In genomic region chr7:138398857-138399256, GRCh38 we compare ENCODE assay signal across 33 cellular contexts.
A peak's percentile ranks its signal among the peaks of the same experiment; 100 is the strongest.
DNase-seq lines count a peak whose midpoint lies in the region; ATAC-seq, FAIRE-seq and TF ChIP-seq lines count a peak whose summit lies in the region.
"Had no signal": no experiment of that assay in that cellular context is flagged by ENCODE, and none has a peak within 500 bp of the region (broad histone marks: within the 10 kb centered on the region; RNA-seq: fewer than 3 reads in every experiment).

No MANE protein-coding gene starts in this region.

- H3K9me3 ChIP-seq in HepG2 (ENCODE audit: low read length) (no peaks in the 10 kb centered on the region), right lobe of liver (no peaks in the 10 kb centered on the region), trophoblast cell (ENCODE audit: insufficient read depth, low read depth, low read length) (no peaks in the 10 kb centered on the region)
- H3K9me3 ChIP-seq: A549, BE2C had no signal

- H3K27me3 ChIP-seq in HepG2 (ENCODE audit: control insufficient read depth in 1 of 2, insufficient read depth in 2 of 2, low read length in 2 of 2) (no peaks in the 10 kb centered on the region), right lobe of liver (no peaks in the 10 kb centered on the region), trophoblast cell (ENCODE audit: insufficient read depth, low read length) (no peaks in the 10 kb centered on the region)
- H3K27me3 ChIP-seq: BE2C; BLaER1; BLaER1 treated with 17β-estradiol and CSF1 and Interleukin-3, amounts not matched to agents 10 nM and 100 nM had no signal

- H2BK5ac ChIP-seq in trophoblast cell (ENCODE audit: low read depth, low read length, poor library complexity): no peak overlapping the region

- H2AFZ ChIP-seq in HepG2 (ENCODE audit: low read length) (no peak overlapping the region), trophoblast cell (ENCODE audit: insufficient read depth, low read length, poor library complexity) (no peak overlapping the region)

- CTCF ChIA-PET in HepG2 (lab: Yijun Ruan, JAX; ENCODE audit: low intra/inter-chr PET ratio, low total read pairs): no interaction called here

- no TSS peak for BruUV-seq in HepG2 (replicated peaks; lab: Mats Ljungman, UMichigan)

- no peak for TF ChIP-seq EP300 in HepG2 (IDR thresholded peaks at IDR 0.05; ENCODE audit: low read depth in 2 of 2, low read length in 2 of 2)
- TF ChIP-seq EP300 in HepG2 (CRISPR knock-in tag; IDR thresholded peaks at IDR 0.05; ENCODE audit: borderline replicate concordance): no peak

- H3K27me3 Mint-ChIP-seq in activated T-cell treated with anti-CD3 and anti-CD28 coated beads, Interleukin-2, amount 50 U/mL, for 72 hours (ENCODE audit: low read depth): no peaks in the 10 kb centered on the region
- H3K27me3 Mint-ChIP-seq: B cell; CD4-positive, alpha-beta memory T cell; CD4-positive, alpha-beta T cell had no signal

- no peak overlapping the region for H2BK120ac ChIP-seq in trophoblast cell (ENCODE audit: insufficient read depth, low read length, poor library complexity)

- no peak overlapping the region for H4K12ac ChIP-seq in trophoblast cell (ENCODE audit: low read depth, low read length)

- peak overlapping the region; percentile 51 for H3K14ac ChIP-seq in trophoblast cell (ENCODE audit: low read length)

- DNase-seq in HepG2 (ENCODE audit: low spot score) (no peak), right lobe of liver (no peak), trophoblast cell (no peak)
- DNase-seq in activated T-cell treated with anti-CD3 and anti-CD28 coated beads, Interleukin-2, amount 50 U/mL, for 72 hours: no peak
- DNase-seq: 8988T; ACHN; AML-193; BE2C; C1 segment of cervical spinal cord; Caco-2; Calu3; CD4-positive, alpha-beta memory T cell; CD4-positive, alpha-beta T cell; CD4-positive, CD25-positive, alpha-beta regulatory T cell; CD8-positive, alpha-beta memory T cell; CD8-positive, alpha-beta T cell; COR-L47; DMS 273 treated with DMSO at 0.1 percent for 48 hours; DMS153; DMS53; DMS79; DMS79 treated with DMSO at 0.1 percent for 48 hours; DND-41; EL had no signal

- POLR2A ChIA-PET in HepG2 (lab: Yijun Ruan, JAX): interaction anchor here (0.7 to 1.8 kb wide), 2 partner anchors 10 to 59 kb away, joined by 5 to 7 read pairs; no protein-coding TSS in a partner anchor

- H3K4ac ChIP-seq in trophoblast cell (ENCODE audit: low read depth, low read length): no peak overlapping the region

- no peak overlapping the region for H2BK12ac ChIP-seq in trophoblast cell (ENCODE audit: low read length)

- H2AK5ac ChIP-seq in trophoblast cell (ENCODE audit: low read length): no peak overlapping the region

- intact Hi-C loops in HepG2 (cut with micrococcal nuclease; ENCODE audit: unreplicated experiment): no loop called here
- intact Hi-C loops in right lobe of liver (cut with DNase I): no loop called here

- H3K36me3 ChIP-seq in HepG2 (replicated peaks in 1 of 2; ENCODE audit: control insufficient read depth in 1 of 2, insufficient read depth in 2 of 2, low read length in 2 of 2) (no peaks in the 10 kb centered on the region), right lobe of liver (no peaks in the 10 kb centered on the region), trophoblast cell (ENCODE audit: control insufficient read depth in 1 of 2, insufficient read depth in 2 of 2, low read length in 2 of 2) (no peaks in the 10 kb centered on the region)
- H3K36me3 ChIP-seq: BE2C; BLaER1; BLaER1 treated with 17β-estradiol and CSF1 and Interleukin-3, amounts not matched to agents 10 nM and 100 nM had no signal

- peaks cover 71% of the 10 kb centered on the region for H3K4me1 ChIP-seq in HepG2 (ENCODE audit: insufficient read depth, low read length)
- no peaks in the 10 kb centered on the region for H3K4me1 ChIP-seq in right lobe of liver
- H3K4me1 ChIP-seq in trophoblast cell (ENCODE audit: control insufficient read depth in 1 of 2, insufficient read depth in 2 of 2, low read length in 2 of 2): no peaks in the 10 kb centered on the region
- H3K4me1 ChIP-seq: A549; BE2C; BLaER1; BLaER1 treated with 17β-estradiol and CSF1 and Interleukin-3, amounts not matched to agents 10 nM and 100 nM had no signal

- no peak overlapping the region for H3K18ac ChIP-seq in trophoblast cell (ENCODE audit: low read length)

- no peak for FAIRE-seq in HepG2 (lab: Jason Lieb, UNC)
- FAIRE-seq: A204.1, A549, D721Med had no signal

- no peak overlapping the region for H4K91ac ChIP-seq in trophoblast cell (ENCODE audit: low read depth, low read length)

- no peak for TF ChIP-seq RAD21 in HepG2 (CRISPR knock-in tag; IDR thresholded peaks at IDR 0.05)

- H3K4me3 Mint-ChIP-seq in activated T-cell treated with anti-CD3 and anti-CD28 coated beads, Interleukin-2, amount 50 U/mL, for 72 hours: no peak overlapping the region
- H3K4me3 Mint-ChIP-seq: B cell; CD14-positive monocyte; CD4-positive, alpha-beta memory T cell; CD4-positive, alpha-beta T cell; CD4-positive, CD25-positive, alpha-beta regulatory T cell; CD8-positive, alpha-beta memory T cell; CD8-positive, alpha-beta T cell had no signal

- in situ Hi-C loops in HepG2 (cut with HindIII; ENCODE audit: extremely low pct_ligation_motif_present, low pct_unique_long_range_greater_than_20kb): loop anchor here (5.0 kb wide), 1 partner anchor 63 kb away; the partner anchor contains the start of gene TRIM24

- H3K4me1 Mint-ChIP-seq in activated T-cell treated with anti-CD3 and anti-CD28 coated beads, Interleukin-2, amount 50 U/mL, for 72 hours (ENCODE audit: low read depth): no peaks in the 10 kb centered on the region
- H3K4me1 Mint-ChIP-seq: B cell; CD4-positive, alpha-beta memory T cell; CD8-positive, alpha-beta memory T cell had no signal

- H3K23ac ChIP-seq in trophoblast cell (ENCODE audit: low read length): no peak overlapping the region

- no peak overlapping the region for H3K9ac ChIP-seq in HepG2 (ENCODE audit: insufficient read depth, low read depth, low read length)
- H3K9ac ChIP-seq in trophoblast cell (ENCODE audit: low read length): no peak overlapping the region
- H3K9ac ChIP-seq: BLaER1; BLaER1 treated with 17β-estradiol and CSF1 and Interleukin-3, amounts not matched to agents 10 nM and 100 nM had no signal

- no peak overlapping the region for H3K4me3 ChIP-seq in HepG2 (replicated peaks in 1 of 3; ENCODE audit: insufficient read depth in 1 of 3, low read depth in 2 of 3, low read length in 3 of 3)
- H3K4me3 ChIP-seq in right lobe of liver: no peak overlapping the region
- H3K4me3 ChIP-seq in trophoblast cell (ENCODE audit: low read depth, low read length): no peak overlapping the region
- H3K4me3 ChIP-seq: A549; BLaER1; BLaER1 treated with 17β-estradiol and CSF1 and Interleukin-3, amounts not matched to agents 10 nM and 100 nM had no signal

- H3K4me2 ChIP-seq in HepG2 (ENCODE audit: low read depth, low read length) (no peak overlapping the region), trophoblast cell (ENCODE audit: low read length) (no peak overlapping the region)
- H3K4me2 ChIP-seq: A549; BLaER1; BLaER1 treated with 17β-estradiol and CSF1 and Interleukin-3, amounts not matched to agents 10 nM and 100 nM had no signal

- WGBS in HepG2 (ENCODE audit: low lambda C conversion rate): 100% methylated on average over 1 of the region's 1 CpG
- WGBS in right lobe of liver (ENCODE audit: insufficient coverage, low coverage, low lambda C conversion rate, missing lambda C conversion rate): no CpG with 5 or more reads among the region's 1 CpG
- no CpG with 5 or more reads among the region's 1 CpG for WGBS in trophoblast cell (ENCODE audit: extremely low coverage, insufficient coverage, insufficient read length)

- no peaks in the 10 kb centered on the region for H3K9me3 Mint-ChIP-seq in activated T-cell treated with anti-CD3 and anti-CD28 coated beads, Interleukin-2, amount 50 U/mL, for 72 hours
- H3K9me3 Mint-ChIP-seq: CD4-positive, alpha-beta T cell; CD8-positive, alpha-beta memory T cell; CD8-positive, alpha-beta T cell had no signal

- no peaks in the 10 kb centered on the region for H3K79me1 ChIP-seq in trophoblast cell (ENCODE audit: low read length)

- H3K27ac Mint-ChIP-seq in activated T-cell treated with anti-CD3 and anti-CD28 coated beads, Interleukin-2, amount 50 U/mL, for 72 hours: no peak overlapping the region
- H3K27ac Mint-ChIP-seq: B cell; CD14-positive monocyte; CD4-positive, alpha-beta memory T cell; CD4-positive, alpha-beta T cell; CD4-positive, CD25-positive, alpha-beta regulatory T cell; CD8-positive, alpha-beta memory T cell; CD8-positive, alpha-beta T cell had no signal

- H3K36me3 Mint-ChIP-seq in activated T-cell treated with anti-CD3 and anti-CD28 coated beads, Interleukin-2, amount 50 U/mL, for 72 hours (ENCODE audit: insufficient read depth in 2 of 2): no peaks in the 10 kb centered on the region
- H3K36me3 Mint-ChIP-seq: CD14-positive monocyte; CD4-positive, alpha-beta memory T cell; CD4-positive, CD25-positive, alpha-beta regulatory T cell; CD8-positive, alpha-beta memory T cell; CD8-positive, alpha-beta T cell had no signal

- H3K79me2 ChIP-seq in HepG2 (ENCODE audit: insufficient read depth, low read length): no peaks in the 10 kb centered on the region
- H3K79me2 ChIP-seq in trophoblast cell (ENCODE audit: control insufficient read depth, insufficient read depth, low read length, poor library complexity): no peaks in the 10 kb centered on the region

- TF ChIP-seq POLR2A in HepG2 (IDR thresholded peaks at IDR 0.05; ENCODE audit: insufficient read depth in 1 of 2, low read depth in 2 of 2, low read length in 2 of 2) (no peak), right lobe of liver (IDR thresholded peaks at IDR 0.05) (no peak)

- H4K20me1 ChIP-seq in HepG2 (ENCODE audit: insufficient read depth, low read length): no peaks in the 10 kb centered on the region
- H4K20me1 ChIP-seq: BLaER1; BLaER1 treated with 17β-estradiol and CSF1 and Interleukin-3, amounts not matched to agents 10 nM and 100 nM had no signal

- TF ChIP-seq CTCF in HepG2 (CRISPR knock-in tag; IDR thresholded peaks at IDR 0.05): no peak
- no peak for TF ChIP-seq CTCF in right lobe of liver (IDR thresholded peaks at IDR 0.05)

- H3K27ac ChIP-seq in HepG2 (ENCODE audit: extremely low read length, insufficient read depth, low read length) (peak overlapping the region; percentile 100), right lobe of liver (no peak overlapping the region), trophoblast cell (ENCODE audit: low read depth, low read length) (no peak overlapping the region)
- H3K27ac ChIP-seq: 22Rv1; A549; BLaER1; BLaER1 treated with 17β-estradiol and CSF1 and Interleukin-3, amounts not matched to agents 10 nM and 100 nM; C4-2B had no signal

- H4K8ac ChIP-seq in trophoblast cell (ENCODE audit: low read depth, low read length): no peak overlapping the region

- no peak for ATAC-seq in HepG2
- ATAC-seq in right lobe of liver: no peak
- no peak for ATAC-seq in activated T-cell treated with anti-CD3 and anti-CD28 coated beads, Interleukin-2, amount 50 U/mL, for 72 hours (replicated peaks in 1 of 2)
- ATAC-seq: A549; CD8-positive, alpha-beta T cell had no signal

TF ChIP-seq in HepG2, 621 proteins besides CTCF, POLR2A, EP300 and RAD21 (continues in another document):
- no peak for TF ChIP-seq ZNF577 (CRISPR knock-in tag; IDR thresholded peaks at IDR 0.05; ENCODE audit: borderline replicate concordance, low read depth)
